8 cellular contexts compared by ENCODE assay signal in the genomic region with DNA sequence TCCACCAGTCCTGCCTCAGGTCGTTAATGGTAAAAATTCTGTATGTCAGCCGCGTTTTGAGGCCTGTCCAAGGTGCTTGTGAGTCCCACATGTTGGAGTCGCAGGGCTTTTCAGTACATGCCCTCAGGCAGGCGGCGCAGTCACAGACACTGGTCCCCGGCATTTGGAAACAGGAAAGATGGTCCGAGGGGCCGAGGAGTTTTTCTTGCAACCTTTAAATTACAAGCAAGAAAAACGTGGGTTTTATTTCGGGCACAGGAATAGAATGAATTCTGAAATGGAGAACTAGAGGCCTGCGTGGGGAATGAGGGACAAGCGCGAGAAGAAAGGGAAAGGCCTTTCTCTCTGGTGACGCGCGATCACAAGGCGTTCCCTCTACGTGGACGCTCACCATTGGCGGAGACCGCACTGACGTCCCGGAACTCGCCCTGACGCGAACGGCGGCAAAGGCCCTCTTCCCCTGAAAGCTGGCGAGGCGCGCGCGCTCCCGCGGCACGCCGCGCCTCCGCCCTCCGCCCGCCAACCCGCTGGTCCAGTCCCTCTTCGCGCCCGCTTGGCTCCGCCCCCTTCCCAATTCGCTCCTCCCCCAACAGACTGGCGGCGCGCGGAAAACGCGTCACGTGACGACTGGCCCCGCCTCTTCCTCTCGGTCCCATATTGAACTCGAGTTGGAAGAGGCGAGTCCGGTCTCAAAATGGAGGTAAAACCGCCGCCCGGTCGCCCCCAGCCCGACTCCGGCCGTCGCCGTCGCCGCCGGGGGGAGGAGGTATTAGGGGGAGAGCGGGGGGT. TPM values are rescaled to one million over a fixed set of nuclear protein-coding genes. Genes with fewer than 3 reads are reported as not detected.
A peak's percentile ranks its signal among the peaks of the same experiment; 100 is the strongest.
DNase-seq lines count a peak whose midpoint lies in the region; ATAC-seq lines count a peak whose summit lies in the region.

A gene (plus strand): TSS at position 689 of the 789 bp plus-strand sequence. CDS start 6 bp downstream, at position 695.

- no peaks in the 10 kb centered on the region for H3K9me3 Mint-ChIP-seq in effector memory CD8-positive, alpha-beta T cell

- peaks cover 60% of the 10 kb centered on the region for H3K36me3 Mint-ChIP-seq in effector memory CD8-positive, alpha-beta T cell (ENCODE audit: insufficient read depth)

- peak within 1 kb of the TSS; percentile 91 to 93 for H3K4me3 Mint-ChIP-seq in effector memory CD8-positive, alpha-beta T cell

- H3K4me1 Mint-ChIP-seq in effector memory CD8-positive, alpha-beta T cell (ENCODE audit: low read depth in 2 of 2) = peaks cover 27 to 41% of the 10 kb centered on the region in 2 donors

- H3K27me3 Mint-ChIP-seq in effector memory CD8-positive, alpha-beta T cell = no peaks in the 10 kb centered on the region

- H3K27ac Mint-ChIP-seq in effector memory CD8-positive, alpha-beta T cell = peak within 1 kb of the TSS; percentile 99 to 100

- ATAC-seq in GM21360 (IDR thresholded peaks at IDR 0.05; ENCODE audit: unreplicated experiment) = peak; percentile 92
- peak; percentile 79 for ATAC-seq in effector memory CD8-positive, alpha-beta T cell (replicated peaks)

- DNase-seq in COR-L47 (lab: John Stamatoyannopoulos, UW) (peak; percentile 98), HT1080 (ENCODE audit: low read depth) (peak; percentile 99), NOMO-1 treated with DMSO at 0.1 percent for 48 hours (lab: John Stamatoyannopoulos, UW; ENCODE audit: unreplicated experiment) (peak; percentile 98), medulla oblongata (ENCODE audit: extremely low spot score) (peak; percentile 99)
- DNase-seq in activated CD8-positive, alpha-beta memory T cell treated with anti-CD3 and anti-CD28 coated beads for 4 hours (ENCODE audit: low read depth in 2 of 2) = peak; percentile 99
- peak; percentile 100 for DNase-seq in effector memory CD8-positive, alpha-beta T cell
- peak; percentile 99 for DNase-seq in stimulated activated CD8-positive, alpha-beta memory T cell treated with anti-CD3 and anti-CD28 coated beads, Interleukin-12 subunit alpha, Interleukin-12 subunit beta, amount 100 ng/mL, for 1 hour (ENCODE audit: low read depth)

RNA-seq across cellular contexts. Expression of the gene that starts here (rescaled TPM):
- total RNA-seq in HT1080 (2014; rRNA removed; shearing (Covaris generic)) = 38.1 and 44.1 TPM in 2 replicates
- polyA plus RNA-seq in HT1080 (2015; cell fraction: cytosol; rRNA removed) = 359 and 453 TPM in 2 replicates
- polyA plus RNA-seq in HT1080 (2015; cell fraction: nucleus; rRNA removed) = 295 and 305 TPM in 2 replicates

Comparison
In these comparisons a context has a peak if more than half of its experiments do, and no peak if none do; other contexts are left out.
1. Peak in every context shown above with its lines: DNase-seq and ATAC-seq.